ENCODE assay signal across 8 cellular contexts in genomic region chr4:140523370-140523856, GRCh38. TPM values are rescaled to one million over a fixed set of nuclear protein-coding genes. Genes with fewer than 3 reads are reported as not detected.
DNase-seq lines count a peak whose midpoint lies in the region; ATAC-seq, FAIRE-seq and TF ChIP-seq lines count a peak whose summit lies in the region.

No MANE protein-coding gene starts in this region.

- intact Hi-C loops in Caco-2 (cut with micrococcal nuclease; ENCODE audit: unreplicated experiment) (loop anchor here (2.0 to 5.0 kb wide), 3 partner anchors 96 to 327 kb away; partner anchors contain the start of genes CLGN and SCOC), aorta (cut with DNase I) (loop anchor here (5.0 to 10.0 kb wide), 2 partner anchors 151 to 331 kb away; partner anchors contain the start of gene SCOC (in 2 of the 2))

- H3K9me3 Mint-ChIP-seq in Caco-2 (ENCODE audit: unreplicated experiment), result no peaks in the 10 kb centered on the region

- POLR2A ChIA-PET in Caco-2 (lab: Charles Lee), result interaction anchor here (0.6 to 1.1 kb wide), 2 partner anchors 150 to 415 kb away, joined by 3 to 5 read pairs; partner anchors contain the start of gene SCOC

- H3K9me3 ChIP-seq in Caco-2 (no peaks in the 10 kb centered on the region), small intestine (ENCODE audit: control insufficient read depth, low read depth) (no peaks in the 10 kb centered on the region), aorta (ENCODE audit: control insufficient read depth, low read length) (no peaks in the 10 kb centered on the region)

- no peak for DNase-seq in Caco-2
- peak; percentile 1 for DNase-seq in NB4 (ENCODE audit: low read depth)
- DNase-seq in fibroblast of mammary gland (ENCODE audit: low read depth), result no peak
- no peak for DNase-seq in small intestine
- DNase-seq in aorta, result no peak
- DNase-seq in NCI-H2081 treated with DMSO at 0.1 percent for 48 hours (lab: John Stamatoyannopoulos, UW), result no peak
- no peak for DNase-seq in NCI-H1048 (lab: John Stamatoyannopoulos, UW)

- 6 to 15% (median 8%) methylated on average over 8 of the region's 8 CpGs for WGBS in small intestine, 3 donors
- WGBS in aorta, 2 donors, result 4% methylated on average over 8 of the region's 8 CpGs

- H3K4me3 Mint-ChIP-seq in Caco-2 (ENCODE audit: unreplicated experiment), result peak overlapping the region; percentile 75

- no peak overlapping the region for H3K27ac Mint-ChIP-seq in Caco-2 (ENCODE audit: unreplicated experiment)

- peak overlapping the region; percentile 37 for H3K4me3 ChIP-seq in Caco-2 (ENCODE audit: low read depth, low read length)
- peak overlapping the region; percentile 9 for H3K4me3 ChIP-seq in NB4 (ENCODE audit: low read depth, low read length)
- peak overlapping the region; percentile 47 for H3K4me3 ChIP-seq in fibroblast of mammary gland (ENCODE audit: control insufficient read depth, low read depth, low read length)
- peak overlapping the region; percentile 23 to 26 for H3K4me3 ChIP-seq in small intestine (ENCODE audit: low read depth in 1 of 2, low read length in 2 of 2)
- peak overlapping the region in 1 of 2 donors; percentile 77 for H3K4me3 ChIP-seq in aorta (ENCODE audit: low read length in 2 of 2)

- no peaks in the 10 kb centered on the region for H3K27me3 Mint-ChIP-seq in Caco-2 (ENCODE audit: insufficient read depth, unreplicated experiment)

- H3K4me1 ChIP-seq in Caco-2, result peaks cover 5% of the 10 kb centered on the region; the same call in 1 of the 2 replicates
- H3K4me1 ChIP-seq in small intestine (ENCODE audit: control insufficient read depth in 2 of 2, insufficient read depth in 1 of 2, low read depth in 1 of 2, low read length in 1 of 2), result peaks cover 0 to 5% of the 10 kb centered on the region in 2 donors
- no peaks in the 10 kb centered on the region for H3K4me1 ChIP-seq in aorta (ENCODE audit: control insufficient read depth in 1 of 2, insufficient read depth in 2 of 2, low read length in 2 of 2)

- CTCF ChIA-PET in Caco-2 (lab: Charles Lee), result interaction anchor here (0.5 to 1.8 kb wide), 4 partner anchors 44 to 1507 kb away, joined by 4 to 8 read pairs (median 4); partner anchors contain the start of genes SCOC and UCP1

- H3K36me3 ChIP-seq in Caco-2 (ENCODE audit: control insufficient read depth, insufficient read depth, low read length) (no peaks in the 10 kb centered on the region), small intestine (ENCODE audit: control insufficient read depth in 2 of 2, insufficient read depth in 2 of 2, low read length in 2 of 2) (peaks cover 0 to 3% of the 10 kb centered on the region in 2 donors), aorta (ENCODE audit: control insufficient read depth in 1 of 2, insufficient read depth in 2 of 2, low read length in 1 of 2) (no peaks in the 10 kb centered on the region)

- BruUV-seq in Caco-2 (replicated peaks; lab: Mats Ljungman, UMichigan), result no TSS peak

- no peak for TF ChIP-seq POLR2A in NB4 (IDR thresholded peaks at IDR 0.05; ENCODE audit: extremely low read depth, insufficient read length)

- H3K27me3 ChIP-seq in Caco-2 (replicated peaks; ENCODE audit: control insufficient read depth, insufficient read depth, low read length) (no peaks in the 10 kb centered on the region), small intestine (ENCODE audit: control insufficient read depth in 2 of 2, insufficient read depth in 2 of 2, low read length in 2 of 2) (no peaks in the 10 kb centered on the region), aorta (ENCODE audit: control insufficient read depth in 1 of 2, insufficient read depth in 2 of 2, low read length in 1 of 2) (no peaks in the 10 kb centered on the region)

- peaks cover 6% of the 10 kb centered on the region for H3K36me3 Mint-ChIP-seq in Caco-2 (ENCODE audit: insufficient read depth, unreplicated experiment)

- FAIRE-seq in small intestine (lab: Jason Lieb, UNC), result no peak

- H3K4me1 Mint-ChIP-seq in Caco-2 (ENCODE audit: low read depth, unreplicated experiment), result no peaks in the 10 kb centered on the region

- peak overlapping the region; percentile 14 to 17 for H3K27ac ChIP-seq in small intestine (ENCODE audit: low read depth in 1 of 2, low read length in 1 of 2)
- no peak overlapping the region for H3K27ac ChIP-seq in aorta (ENCODE audit: low read depth in 1 of 2, low read length in 2 of 2)

- TF ChIP-seq CTCF in Caco-2 (IDR thresholded peaks at IDR 0.05; ENCODE audit: insufficient read depth in 1 of 2, low read depth in 1 of 2, low read length in 1 of 2, severe bottlenecking in 1 of 2, unreplicated experiment in 1 of 2) (no peak), NB4 (IDR thresholded peaks at IDR 0.05; ENCODE audit: low read depth, low read length) (no peak), fibroblast of mammary gland (conservative IDR thresholded peaks at IDR 0.05; ENCODE audit: control insufficient read depth, insufficient read depth, low read depth, low read length) (no peak)

- ATAC-seq in GM21529 (IDR thresholded peaks at IDR 0.05; ENCODE audit: unreplicated experiment), result peak; percentile 20
- no peak for ATAC-seq in aorta (ENCODE audit: low FRiP score)

RNA-seq across cellular contexts. Expression of gene ELMOD2, which starts 0.6 kb away (rescaled TPM):
- total RNA-seq in Caco-2 (2022) (26.2 and 28.1 TPM in 2 replicates), aorta (10 to 100 TPM; 23.0 to 25.7 TPM)
- polyA plus RNA-seq in small intestine (1 to 10 TPM; 5.6 to 9.1 (median 6.2) TPM), aorta (10 to 100 TPM in 1 of 2 donors, 1 to 10 TPM in 1; 7.9 to 16.8 TPM)

RNA-seq across cellular contexts. Expression of gene MGAT4D, which starts 25.3 kb away (rescaled TPM):
- total RNA-seq in Caco-2 (2022), result not detected in 2 replicates
- not detected for polyA plus RNA-seq in small intestine
- not detected for total RNA-seq in aorta
- not detected for polyA plus RNA-seq in aorta

RNA-seq across cellular contexts. Expression of gene UCP1, which starts 45.3 kb away (rescaled TPM):
- total RNA-seq in Caco-2 (2022) (0.51 and 0.54 TPM in 2 replicates), aorta (not detected)
- polyA plus RNA-seq in small intestine (under 1 TPM in 1 of 3 donors, not detected in 2; 0.04 TPM), aorta (not detected)

Comparison
In these comparisons a context has a peak if more than half of its experiments do, and no peak if none do; other contexts are left out.
1. H3K27ac ChIP-seq: peak in small intestine (2 of 2); none in aorta (0 of 2).